8 cellular contexts compared by ENCODE assay signal in the genomic region with DNA sequence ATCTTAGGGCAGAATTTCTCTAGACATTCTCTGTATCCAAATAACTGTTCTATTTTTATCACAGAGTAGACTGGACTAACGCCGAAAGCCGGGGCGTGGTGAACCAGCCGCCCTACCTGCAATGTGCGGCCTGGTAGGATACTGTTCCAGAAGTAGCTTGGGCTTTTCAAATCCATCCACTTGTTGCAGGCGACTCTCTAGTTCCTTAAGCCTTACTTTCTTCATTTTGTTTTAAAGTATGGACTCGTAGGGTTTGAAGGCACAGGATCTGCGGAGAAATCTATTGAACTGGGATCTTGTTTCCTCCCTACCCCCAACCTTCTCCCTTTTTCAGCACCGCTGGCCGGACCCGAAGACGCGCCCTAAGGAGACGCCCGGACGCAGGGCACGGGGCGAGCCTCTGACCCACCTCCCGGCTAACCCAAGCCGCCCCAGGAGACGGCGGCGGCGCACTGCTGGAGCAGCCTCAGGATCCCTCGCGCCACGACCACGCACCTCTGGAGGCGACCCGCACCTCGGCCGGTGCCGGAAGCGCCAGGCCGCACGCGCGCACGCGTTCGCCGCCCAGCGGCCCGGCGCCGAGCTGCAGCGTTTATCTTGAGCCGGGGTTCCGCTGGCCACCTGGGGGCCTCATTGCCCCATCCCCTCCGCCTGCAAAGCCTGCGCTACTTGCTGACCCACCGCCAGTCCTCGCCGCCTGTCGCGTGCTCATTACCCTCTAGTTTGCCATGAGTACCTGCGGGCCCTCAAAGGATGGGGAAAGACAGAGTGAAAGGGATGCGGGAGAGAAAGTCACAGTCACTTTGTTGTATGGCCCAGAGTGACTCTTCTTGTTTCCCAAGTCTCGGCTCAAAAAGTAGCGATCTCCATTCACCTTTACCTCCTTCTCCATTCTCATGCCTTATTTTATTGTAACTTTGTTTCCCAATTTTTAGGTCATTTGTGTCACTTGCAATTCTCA. TPM values are rescaled to one million over a fixed set of nuclear protein-coding genes. Genes with fewer than 3 reads are reported as not detected.
DNase-seq lines count a peak whose midpoint lies in the region; TF ChIP-seq lines count a peak whose summit lies in the region.

A gene (minus strand): TSS at position 533 of the 961 bp plus-strand sequence. CDS start 308 bp downstream, at position 225.

- peaks cover 4% of the 10 kb centered on the region for H3K27me3 Mint-ChIP-seq in neural progenitor cell (ENCODE audit: insufficient read depth, low read depth)

- H3K4me3 ChIP-seq in H7 (ENCODE audit: insufficient read depth, low read depth, low read length): peak within 1 kb of the TSS; percentile 75
- H3K4me3 ChIP-seq in Loucy (ENCODE audit: low read length, poor library complexity, severe bottlenecking): peak within 1 kb of the TSS; percentile 87
- H3K4me3 ChIP-seq in SJSA1: peak within 1 kb of the TSS; percentile 69
- H3K4me3 ChIP-seq in neural progenitor cell: peak within 1 kb of the TSS; percentile 65

- peaks cover 50% of the 10 kb centered on the region for H3K4me1 ChIP-seq in Loucy (ENCODE audit: insufficient read depth, low read length, poor library complexity, severe bottlenecking)
- peaks cover 34% of the 10 kb centered on the region for H3K4me1 ChIP-seq in SJSA1 (replicated peaks)
- H3K4me1 ChIP-seq in neural progenitor cell: peaks cover 18% of the 10 kb centered on the region

- DNase-seq in G401 (ENCODE audit: low spot score) (peak; percentile 75), H7 (peak; percentile 95), SJSA1 (ENCODE audit: low read depth in 1 of 2, low spot score in 2 of 2) (peak; percentile 79 to 81), foreskin melanocyte (peak; percentile 68), neural progenitor cell (ENCODE audit: low spot score) (peak; percentile 93)
- peak; percentile 46 to 71 (median 60) for DNase-seq in activated naive CD4-positive, alpha-beta T cell (lab: John Stamatoyannopoulos, UW)

- H3K9me3 ChIP-seq in Loucy (ENCODE audit: insufficient read depth, low read depth, low read length): no peaks in the 10 kb centered on the region
- H3K9me3 ChIP-seq in SJSA1 (replicated peaks): 0 out of 2 replicates have a peak, but pooled peaks cover 4% of the 10 kb centered on the region
- H3K9me3 ChIP-seq in neural progenitor cell (ENCODE audit: low read depth): no peaks in the 10 kb centered on the region

- peak within 1 kb of the TSS; percentile 84 for H3K9ac ChIP-seq in Loucy (ENCODE audit: low read depth, low read length, poor library complexity, severe bottlenecking)
- H3K9ac ChIP-seq in neural progenitor cell: peak within 1 kb of the TSS; percentile 51

- H3K36me3 Mint-ChIP-seq in neural progenitor cell: peaks cover 8% of the 10 kb centered on the region

- peak within 1 kb of the TSS; percentile 95 for H3K4me3 Mint-ChIP-seq in neural progenitor cell

- H3K36me3 ChIP-seq in H7 (replicated peaks; ENCODE audit: control insufficient read depth, insufficient read depth, low read length) (peaks cover 3% of the 10 kb centered on the region), Loucy (ENCODE audit: insufficient read depth, low read length) (no peaks in the 10 kb centered on the region), SJSA1 (peaks cover 9% of the 10 kb centered on the region), neural progenitor cell (no peaks in the 10 kb centered on the region)

- H3K4me2 ChIP-seq in Loucy (ENCODE audit: low read depth, low read length, poor library complexity, severe bottlenecking): peak within 1 kb of the TSS; percentile 99
- H3K4me2 ChIP-seq in neural progenitor cell: peak within 1 kb of the TSS; percentile 92

- peaks cover 44% of the 10 kb centered on the region for H3K4me1 Mint-ChIP-seq in neural progenitor cell

- H2AFZ ChIP-seq in Loucy (ENCODE audit: low read length) (peak within 1 kb of the TSS; percentile 95), neural progenitor cell (replicated peaks) (peak within 1 kb of the TSS; percentile 77)

- peak within 1 kb of the TSS; percentile 41; the same call in 1 of the 2 replicates for H3K27ac ChIP-seq in SJSA1
- H3K27ac ChIP-seq in neural progenitor cell: no peak within 1 kb of the TSS

- no peaks in the 10 kb centered on the region for H3K9me2 ChIP-seq in Loucy (replicated peaks; ENCODE audit: low read depth, low read length)

- in situ Hi-C loops in G401 (cut with HindIII; ENCODE audit: low sequenced_read_pairs): no loop called here

- no peaks in the 10 kb centered on the region; the same call in 1 of the 2 replicates for H3F3A ChIP-seq in Loucy (ENCODE audit: low read depth)
- H3F3A ChIP-seq in neural progenitor cell (ENCODE audit: low read depth): peaks cover 14% of the 10 kb centered on the region

- H3K9me3 Mint-ChIP-seq in neural progenitor cell: no peaks in the 10 kb centered on the region

- TF ChIP-seq CTCF in Loucy (conservative IDR thresholded peaks at IDR 0.05; ENCODE audit: low read length): peak; percentile 99
- TF ChIP-seq CTCF in neural progenitor cell (IDR thresholded peaks at IDR 0.05): peak; percentile 98
- no peak for TF ChIP-seq CTCF in subcutaneous adipose tissue (IDR thresholded peaks at IDR 0.05; ENCODE audit: low read depth)

- H4K20me1 ChIP-seq in Loucy (ENCODE audit: insufficient read depth, low read length, poor library complexity, severe bottlenecking) (peaks cover 23% of the 10 kb centered on the region), neural progenitor cell (ENCODE audit: low read depth) (peaks cover 26% of the 10 kb centered on the region)

- peak within 1 kb of the TSS; percentile 69 for H3K27ac Mint-ChIP-seq in neural progenitor cell

- no peaks in the 10 kb centered on the region for H3K27me3 ChIP-seq in H7 (ENCODE audit: control insufficient read depth, insufficient read depth, low read length)
- no peaks in the 10 kb centered on the region for H3K27me3 ChIP-seq in Loucy (ENCODE audit: insufficient read depth, low read length, poor library complexity, severe bottlenecking)
- no peaks in the 10 kb centered on the region for H3K27me3 ChIP-seq in SJSA1 (replicated peaks)
- peaks cover 6% of the 10 kb centered on the region for H3K27me3 ChIP-seq in neural progenitor cell

- peaks cover 61% of the 10 kb centered on the region for H3K79me2 ChIP-seq in Loucy (ENCODE audit: insufficient read depth, low read length)
- peaks cover 59% of the 10 kb centered on the region for H3K79me2 ChIP-seq in neural progenitor cell (ENCODE audit: low read depth)

RNA-seq across cellular contexts. Expression of the gene that starts here (rescaled TPM):
- 85.8 and 87.3 TPM in 2 replicates for total RNA-seq in G401 (2014; rRNA removed; shearing (Covaris generic))
- total RNA-seq in H7 (2014; rRNA removed; shearing (Covaris generic)): 61.5 and 80.7 TPM in 2 replicates
- 81.2 and 120 TPM in 2 replicates for total RNA-seq in SJSA1 (2014; rRNA removed; shearing (Covaris generic))
- total RNA-seq in neural progenitor cell (ENCODE audit: low replicate concordance) (98.5 and 146 TPM in 2 replicates), subcutaneous adipose tissue (100 to 1,000 TPM in 2 of 4 donors, 10 to 100 TPM in 2; 52.4 to 140 (median 86.7) TPM)
